Comparison of ENCODE assay signal across 19 cellular contexts in the genomic region with DNA sequence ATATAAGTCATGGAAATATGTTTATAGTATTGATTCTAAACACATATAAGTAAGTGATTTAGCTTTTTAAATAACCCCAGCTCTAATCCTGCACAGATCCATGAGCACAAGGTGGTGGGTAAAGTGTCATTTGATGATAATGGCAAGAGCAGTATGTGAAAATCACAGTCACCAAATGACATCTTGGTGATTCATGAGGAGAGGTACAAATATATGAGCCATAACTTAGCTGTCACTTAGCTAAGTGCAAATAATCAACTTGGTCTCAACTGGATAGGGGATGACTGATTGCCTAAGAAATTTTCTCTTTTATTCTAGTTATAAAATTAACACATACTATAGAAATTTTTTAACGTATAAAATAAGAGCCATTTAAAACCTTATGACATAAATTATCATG.
DNase-seq lines count a peak whose midpoint lies in the region; ATAC-seq, FAIRE-seq and TF ChIP-seq lines count a peak whose summit lies in the region.
"Had no signal": no experiment of that assay in that cellular context is flagged by ENCODE, and none has a peak within 500 bp of the region (broad histone marks: within the 10 kb centered on the region; RNA-seq: fewer than 3 reads in every experiment).

No MANE protein-coding gene starts in this region.

- no peak for FAIRE-seq in GM12891 (lab: Jason Lieb, UNC)
- FAIRE-seq: GM12878 had no signal

- H3K27ac ChIP-seq in PC-3 (ENCODE audit: low read length): no peak overlapping the region
- H3K27ac ChIP-seq: GM23248, HL-60 had no signal

- H3K79me2 ChIP-seq in PC-3 (ENCODE audit: low read length): no peaks in the 10 kb centered on the region

- H3K4me1 ChIP-seq in PC-3 (ENCODE audit: insufficient read depth, low read length): peaks cover 9% of the 10 kb centered on the region; the same call in 1 of the 2 replicates
- H3K4me1 ChIP-seq: BE2C, HAP-1 had no signal

- peaks cover 33 to 43% of the 10 kb centered on the region in 2 donors for H3K4me1 Mint-ChIP-seq in natural killer cell
- H3K4me1 Mint-ChIP-seq: CD8-positive, alpha-beta memory T cell had no signal

- ATAC-seq in PC-3 (peak; percentile 69), natural killer cell (no peak), HG03565 (IDR thresholded peaks at IDR 0.05; ENCODE audit: unreplicated experiment) (no peak)
- ATAC-seq: GM12878 had no signal

- no peaks in the 10 kb centered on the region for H3F3A ChIP-seq in PC-3 (ENCODE audit: low read length, unreplicated experiment)

- TF ChIP-seq POLR2A in GM12891 (IDR thresholded peaks at IDR 0.05; ENCODE audit: low read depth, low read length): no peak

- intact Hi-C loops in PC-3 (cut with micrococcal nuclease): no loop called here
- intact Hi-C loops in natural killer cell (cut with micrococcal nuclease): no loop called here

- no peak overlapping the region for H3K27ac Mint-ChIP-seq in natural killer cell
- H3K27ac Mint-ChIP-seq: CD4-positive, CD25-positive, alpha-beta regulatory T cell; CD8-positive, alpha-beta memory T cell had no signal

- H3K9me3 ChIP-seq in PC-3 (ENCODE audit: low read length): no peaks in the 10 kb centered on the region
- H3K9me3 ChIP-seq: BE2C, HAP-1 had no signal

- no peaks in the 10 kb centered on the region for H3K36me3 ChIP-seq in PC-3 (ENCODE audit: low read depth, low read length)
- H3K36me3 ChIP-seq: BE2C, HAP-1 had no signal

- H3K9me3 Mint-ChIP-seq in natural killer cell: no peaks in the 10 kb centered on the region
- H3K9me3 Mint-ChIP-seq: CD8-positive, alpha-beta memory T cell had no signal

- DNase-seq in PC-3 (peak; percentile 55), RKO (ENCODE audit: low spot score) (peak; percentile 49), kidney tubule cell (ENCODE audit: low spot score) (peak; percentile 67), GM12891 (ENCODE audit: insufficient read length, low spot score) (no peak), natural killer cell (no peak)
- DNase-seq: BE2C; C1 segment of cervical spinal cord; CD4-positive, CD25-positive, alpha-beta regulatory T cell; CD8-positive, alpha-beta memory T cell; COR-L47; DMS 273 treated with DMSO at 0.1 percent for 48 hours; DMS53; DND-41; EL; GM23248 had no signal

- no peak overlapping the region for H2AFZ ChIP-seq in PC-3 (ENCODE audit: low read length)
- H2AFZ ChIP-seq: GM23248 had no signal

- H3K27me3 Mint-ChIP-seq in natural killer cell (ENCODE audit: low read depth in 2 of 2): no peaks in the 10 kb centered on the region

- POLR2A ChIA-PET in PC-3 (lab: Charles Lee; ENCODE audit: unreplicated experiment): no interaction called here

- no TSS peak for BruUV-seq in PC-3 (replicated peaks; lab: Mats Ljungman, UMichigan)

- TF ChIP-seq CTCF in PC-3 (conservative IDR thresholded peaks at IDR 0.05; ENCODE audit: low read depth, low read length): no peak
- TF ChIP-seq CTCF in natural killer cell (IDR thresholded peaks at IDR 0.05): no peak

- no peak overlapping the region for H3K4me2 ChIP-seq in PC-3 (ENCODE audit: low read length)

- H3K27me3 ChIP-seq in PC-3 (ENCODE audit: low read length): no peaks in the 10 kb centered on the region
- H3K27me3 ChIP-seq: BE2C had no signal

- CTCF ChIA-PET in PC-3 (lab: Charles Lee): no interaction called here

- no peak overlapping the region for H3K4me3 ChIP-seq in PC-3 (ENCODE audit: low read length)
- H3K4me3 ChIP-seq: GM12878, GM23248, HAP-1 had no signal

- no peaks in the 10 kb centered on the region for H3K9me2 ChIP-seq in PC-3 (replicated peaks; ENCODE audit: low read length)

- no peaks in the 10 kb centered on the region for H3K36me3 Mint-ChIP-seq in natural killer cell
- H3K36me3 Mint-ChIP-seq: CD8-positive, alpha-beta memory T cell had no signal

- no peaks in the 10 kb centered on the region for H4K20me1 ChIP-seq in PC-3 (ENCODE audit: low read length)

- H3K4me3 Mint-ChIP-seq in natural killer cell: no peak overlapping the region
- H3K4me3 Mint-ChIP-seq: CD4-positive, CD25-positive, alpha-beta regulatory T cell; CD8-positive, alpha-beta memory T cell had no signal

- no peak overlapping the region for H3K9ac ChIP-seq in PC-3 (ENCODE audit: low read length)
- H3K9ac ChIP-seq: GM23248 had no signal

TF ChIP-seq in GM12891, 5 proteins besides CTCF, POLR2A, EP300 and RAD21:
- TF ChIP-seq SPI1 (IDR thresholded peaks at IDR 0.05; ENCODE audit: low read depth, low read length) (no peak), POU2F2 (IDR thresholded peaks at IDR 0.05; ENCODE audit: low read depth, low read length) (no peak), POLR2AphosphoS5 (IDR thresholded peaks at IDR 0.05; ENCODE audit: low read depth, low read length) (no peak), PAX5 (IDR thresholded peaks at IDR 0.05; ENCODE audit: insufficient read depth, low read length, severe bottlenecking) (no peak), TAF1 (IDR thresholded peaks at IDR 0.05; ENCODE audit: low read depth, low read length) (no peak)

Comparison
In these comparisons a context has a peak if more than half of its experiments do, and no peak if none do; other contexts are left out.
1. DNase-seq: peak in PC-3 (single experiment), RKO (single experiment) and kidney tubule cell (single experiment); none in GM12891 (single experiment) and natural killer cell (single experiment).